In the genomic region with DNA sequence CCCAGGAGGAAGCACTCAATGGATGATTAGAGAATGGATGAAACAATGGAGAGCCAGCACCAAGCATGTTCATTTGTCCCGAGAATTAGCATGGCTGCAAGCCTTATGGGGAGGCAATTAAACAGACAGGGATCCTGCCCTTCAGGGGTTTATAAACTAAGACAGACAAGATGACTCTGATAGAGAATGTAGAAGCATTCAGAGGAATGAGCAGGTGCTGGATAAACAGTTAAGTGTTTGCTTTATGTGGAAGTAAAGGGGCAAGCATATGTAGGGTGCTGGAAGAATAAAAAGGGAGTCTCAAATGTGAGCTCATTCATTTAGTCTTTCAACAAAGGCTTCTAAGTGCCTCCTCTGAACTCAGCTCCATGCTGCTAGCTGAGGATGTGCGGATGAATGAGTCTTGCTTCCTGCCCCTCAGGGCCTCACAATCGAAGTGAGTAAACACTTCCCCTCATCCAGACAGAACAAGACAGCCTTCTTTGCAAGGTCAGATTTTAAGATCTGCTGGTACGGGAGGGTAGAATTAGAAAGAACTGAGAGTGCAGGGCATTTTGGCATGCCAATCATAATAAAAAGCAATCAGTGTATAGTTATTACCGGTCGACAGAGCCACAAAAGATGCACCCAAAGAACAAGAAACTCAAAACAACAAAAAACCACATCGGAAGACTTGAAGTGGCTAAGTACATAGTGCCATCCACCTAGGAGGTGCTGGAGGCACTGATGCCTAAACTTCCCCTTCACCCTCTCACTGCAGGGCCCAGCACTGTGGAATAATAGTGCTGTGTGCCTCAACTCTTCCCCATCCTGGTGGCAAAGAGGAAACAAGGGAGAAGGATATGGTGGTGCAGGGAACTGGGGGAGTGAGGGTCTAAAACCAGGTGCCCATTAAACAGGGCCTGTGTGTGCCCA, we compare ENCODE assay signal across 10 cellular contexts.
A peak's percentile ranks its signal among the peaks of the same experiment; 100 is the strongest.
DNase-seq lines count a peak whose midpoint lies in the region; ATAC-seq and TF ChIP-seq lines count a peak whose summit lies in the region.
"Had no signal": no experiment of that assay in that cellular context is flagged by ENCODE, and none has a peak within 500 bp of the region (broad histone marks: within the 10 kb centered on the region; RNA-seq: fewer than 3 reads in every experiment).

No MANE protein-coding gene starts in this region.

- H3K4me1 ChIP-seq in NT2/D1 (ENCODE audit: insufficient read depth, insufficient read length) (peaks cover 7% of the 10 kb centered on the region), psoas muscle (no peaks in the 10 kb centered on the region)

- H3K27ac ChIP-seq in psoas muscle: no peak overlapping the region
- H3K27ac ChIP-seq: 22Rv1 had no signal

- H3K36me3 ChIP-seq in NT2/D1 (ENCODE audit: insufficient read depth, insufficient read length, low read length) (no peaks in the 10 kb centered on the region), psoas muscle (ENCODE audit: insufficient read depth in 1 of 2, low read depth in 1 of 2) (no peaks in the 10 kb centered on the region)

- H3K27me3 ChIP-seq in NT2/D1 (ENCODE audit: insufficient read depth, insufficient read length) (peaks cover 3% of the 10 kb centered on the region), psoas muscle (ENCODE audit: insufficient read depth in 3 of 3, low read length in 2 of 3) (no peaks in the 10 kb centered on the region)

- intact Hi-C loops in psoas muscle (cut with DNase I): no loop called here

- 60 to 65% (median 64%) methylated on average over 7 of the region's 7 CpGs for WGBS in psoas muscle, 3 donors

- no peak for TF ChIP-seq CTCF in psoas muscle (IDR thresholded peaks at IDR 0.05)

- no peak overlapping the region for H3K9ac ChIP-seq in NT2/D1 (ENCODE audit: insufficient read length, low read depth)

- H3K4me3 ChIP-seq in NT2/D1 (ENCODE audit: insufficient read length, low read depth): no peak overlapping the region
- H3K4me3 ChIP-seq in psoas muscle: no peak overlapping the region

- no peaks in the 10 kb centered on the region for H3K9me3 ChIP-seq in NT2/D1 (ENCODE audit: insufficient read depth, low read length)
- H3K9me3 ChIP-seq in psoas muscle: no peaks in the 10 kb centered on the region

- ATAC-seq in HG02840 (IDR thresholded peaks at IDR 0.05; ENCODE audit: low FRiP score, unreplicated experiment): peak; percentile 71
- ATAC-seq in psoas muscle: no peak
- ATAC-seq: T-cell had no signal

- DNase-seq in NCI-H1092 treated with DMSO at 0.1 percent for 48 hours (lab: John Stamatoyannopoulos, UW) (peak; percentile 17), NCI-H1092 (lab: John Stamatoyannopoulos, UW) (no peak), NT2/D1 (ENCODE audit: low read depth, low spot score) (peak; percentile 57), non-pigmented ciliary epithelial cell (ENCODE audit: low read depth) (peak; percentile 17), psoas muscle (no peak), DMS 273 treated with DMSO at 0.1 percent for 48 hours (lab: John Stamatoyannopoulos, UW) (no peak)
- no peak for DNase-seq in activated CD8-positive, alpha-beta memory T cell treated with anti-CD3 and anti-CD28 coated beads, Interleukin-2, amount 50 U/mL, for 48 hours
- DNase-seq: T-cell had no signal

Comparison
In these comparisons a context has a peak if more than half of its experiments do, and no peak if none do; other contexts are left out.
1. DNase-seq: peak in NCI-H1092 treated with DMSO at 0.1 percent for 48 hours (single experiment), NT2/D1 (single experiment) and non-pigmented ciliary epithelial cell (single experiment); none in NCI-H1092 (single experiment), activated CD8-positive, alpha-beta memory T cell treated with anti-CD3 and anti-CD28 coated beads, Interleukin-2, amount 50 U/mL, for 48 hours (single experiment), psoas muscle (0 of 2) and DMS 273 treated with DMSO at 0.1 percent for 48 hours (single experiment).